ENCODE assay signal across 11 cellular contexts in genomic region chr1:81834921-81835698, GRCh38. TPM values are rescaled to one million over a fixed set of nuclear protein-coding genes. Genes with fewer than 3 reads are reported as not detected.
DNase-seq lines count a peak whose midpoint lies in the region; ATAC-seq and TF ChIP-seq lines count a peak whose summit lies in the region.
"Had no signal": no experiment of that assay in that cellular context is flagged by ENCODE, and none has a peak within 500 bp of the region (broad histone marks: within the 10 kb centered on the region; RNA-seq: fewer than 3 reads in every experiment).

No MANE protein-coding gene starts in this region.

- TF ChIP-seq CTCF in chondrocyte (IDR thresholded peaks at IDR 0.05) (no peak), type B pancreatic cell (conservative IDR thresholded peaks at IDR 0.05) (no peak)

- no peaks in the 10 kb centered on the region for H3K9me3 ChIP-seq in HUES48 (ENCODE audit: control insufficient read depth, insufficient read depth, low read length)
- H3K9me3 ChIP-seq: body of pancreas had no signal

- H3K4me1 ChIP-seq in HUES48 (ENCODE audit: control insufficient read depth, insufficient read depth, low read length), result peaks cover 46% of the 10 kb centered on the region
- H3K4me1 ChIP-seq: body of pancreas had no signal

- H3K36me3 ChIP-seq in HUES48 (ENCODE audit: control insufficient read depth, insufficient read depth, low read length), result peaks cover 12% of the 10 kb centered on the region

- H3K27me3 ChIP-seq in HUES48 (ENCODE audit: control insufficient read depth, insufficient read depth, low read length), result no peaks in the 10 kb centered on the region
- H3K27me3 ChIP-seq: body of pancreas had no signal

- H3K9me3 Mint-ChIP-seq in chondrocyte (ENCODE audit: low read depth), result no peaks in the 10 kb centered on the region
- H3K9me3 Mint-ChIP-seq in type B pancreatic cell, result no peaks in the 10 kb centered on the region
- H3K9me3 Mint-ChIP-seq in stimulated activated naive CD8-positive, alpha-beta T cell treated with anti-CD3 and anti-CD28 coated beads, Interleukin-15, amount 100 ng/mL, for 72 hours, result no peaks in the 10 kb centered on the region
- H3K9me3 Mint-ChIP-seq: IgD-negative memory B cell had no signal

- H3K27ac Mint-ChIP-seq in chondrocyte (ENCODE audit: unreplicated experiment), result peak overlapping the region; percentile 86
- H3K27ac Mint-ChIP-seq in type B pancreatic cell, result peak overlapping the region; percentile 35
- H3K27ac Mint-ChIP-seq in stimulated activated naive CD8-positive, alpha-beta T cell treated with anti-CD3 and anti-CD28 coated beads, Interleukin-15, amount 100 ng/mL, for 72 hours, result no peak overlapping the region
- H3K27ac Mint-ChIP-seq: IgD-negative memory B cell had no signal

- DNase-seq in chondrocyte (ENCODE audit: low spot score) (no peak), iris pigment epithelial cell (ENCODE audit: low read depth) (peak; percentile 8), type B pancreatic cell (ENCODE audit: extremely low spot score, unreplicated experiment) (no peak)
- DNase-seq in stimulated activated CD4-positive, alpha-beta T cell treated with anti-CD3 and anti-CD28 coated beads, Interleukin-4, amount 100 ng/mL, for 4 hours, result no peak
- DNase-seq in stimulated activated naive CD8-positive, alpha-beta T cell treated with anti-CD3 and anti-CD28 coated beads, Interleukin-15, amount 100 ng/mL, for 72 hours, result no peak
- DNase-seq: PC-9; stimulated activated CD4-positive, alpha-beta T cell treated with anti-CD3 and anti-CD28 coated beads, Interleukin-1b, Interleukin-23, amount 100 ng/mL, for 48 hours had no signal

- peak overlapping the region; percentile 39 for H3K27ac ChIP-seq in HUES48 (ENCODE audit: low read depth, low read length)
- H3K27ac ChIP-seq: body of pancreas, PC-9 had no signal

- no peak for ATAC-seq in stimulated activated naive CD8-positive, alpha-beta T cell treated with anti-CD3 and anti-CD28 coated beads, Interleukin-15, amount 100 ng/mL, for 72 hours
- ATAC-seq in GM18909 (IDR thresholded peaks at IDR 0.05; ENCODE audit: poor library complexity, unreplicated experiment), result no peak
- ATAC-seq: body of pancreas had no signal

- no peak overlapping the region for H3K4me3 ChIP-seq in HUES48 (ENCODE audit: low read depth, low read length)
- H3K4me3 ChIP-seq: body of pancreas, PC-9 had no signal

- H3K9ac ChIP-seq in HUES48 (ENCODE audit: low read depth, low read length), result no peak overlapping the region; the same call in 1 of the 2 replicates

- H3K36me3 Mint-ChIP-seq in chondrocyte (ENCODE audit: low read depth) (peaks cover 2% of the 10 kb centered on the region), type B pancreatic cell (peaks cover 16% of the 10 kb centered on the region)

- H3K4me1 Mint-ChIP-seq in chondrocyte (ENCODE audit: low read depth) (peaks cover 55% of the 10 kb centered on the region), type B pancreatic cell (ENCODE audit: unreplicated experiment) (peaks cover 47% of the 10 kb centered on the region)
- no peaks in the 10 kb centered on the region for H3K4me1 Mint-ChIP-seq in stimulated activated naive CD8-positive, alpha-beta T cell treated with anti-CD3 and anti-CD28 coated beads, Interleukin-15, amount 100 ng/mL, for 72 hours
- H3K4me1 Mint-ChIP-seq: IgD-negative memory B cell had no signal

- H3K4me3 Mint-ChIP-seq in chondrocyte (ENCODE audit: unreplicated experiment), result no peak overlapping the region
- peak overlapping the region; percentile 39 for H3K4me3 Mint-ChIP-seq in type B pancreatic cell
- H3K4me3 Mint-ChIP-seq in stimulated activated naive CD8-positive, alpha-beta T cell treated with anti-CD3 and anti-CD28 coated beads, Interleukin-15, amount 100 ng/mL, for 72 hours, result no peak overlapping the region
- H3K4me3 Mint-ChIP-seq: IgD-negative memory B cell had no signal

- no peaks in the 10 kb centered on the region for H3K27me3 Mint-ChIP-seq in chondrocyte (ENCODE audit: low read depth)
- no peaks in the 10 kb centered on the region for H3K27me3 Mint-ChIP-seq in type B pancreatic cell
- H3K27me3 Mint-ChIP-seq in stimulated activated naive CD8-positive, alpha-beta T cell treated with anti-CD3 and anti-CD28 coated beads, Interleukin-15, amount 100 ng/mL, for 72 hours, result no peaks in the 10 kb centered on the region
- H3K27me3 Mint-ChIP-seq: IgD-negative memory B cell had no signal

RNA-seq across cellular contexts. Expression of gene ADGRL2, which starts 34.4 kb away (rescaled TPM):
- total RNA-seq in chondrocyte (51.2 to 64.2 TPM (median 54.1 TPM) in 3 replicates), type B pancreatic cell (ENCODE audit: low replicate concordance) (96.3 and 103 TPM in 2 replicates)

Comparison
In these comparisons a context has a peak if more than half of its experiments do, and no peak if none do; other contexts are left out.
1. H3K27ac Mint-ChIP-seq: peak in chondrocyte (single experiment) and type B pancreatic cell (single experiment); none in stimulated activated naive CD8-positive, alpha-beta T cell treated with anti-CD3 and anti-CD28 coated beads, Interleukin-15, amount 100 ng/mL, for 72 hours (0 of 2).